21 cellular contexts compared by ENCODE assay signal in the genomic region with DNA sequence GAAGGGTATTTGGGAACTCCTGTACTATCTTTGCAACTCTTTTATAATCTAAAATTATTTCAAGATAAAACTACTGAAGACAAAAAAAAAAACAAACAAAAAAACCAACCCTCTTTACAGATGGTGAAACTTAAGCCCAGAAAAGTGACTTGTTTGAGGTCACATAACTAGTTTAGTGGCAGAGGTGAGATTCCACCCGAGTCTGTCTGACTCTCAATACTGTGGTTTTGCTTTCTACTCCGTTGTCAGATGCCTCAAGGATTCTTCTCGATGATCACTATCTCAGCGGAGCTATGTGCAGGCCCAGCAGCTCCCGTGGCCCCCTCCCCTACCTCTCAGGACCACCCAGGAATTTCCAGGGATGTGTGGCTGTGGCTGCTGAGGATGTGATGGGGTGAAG. TPM values are rescaled to one million over a fixed set of nuclear protein-coding genes. Genes with fewer than 3 reads are reported as not detected.
"Had no signal": no experiment of that assay in that cellular context is flagged by ENCODE, and none has a peak within 500 bp of the region (broad histone marks: within the 10 kb centered on the region; RNA-seq: fewer than 3 reads in every experiment).

No MANE protein-coding gene starts in this region.

- H3K36me3 ChIP-seq: esophagus squamous epithelium, right lobe of liver, spleen, thyroid gland, upper lobe of left lung, vagina had no signal

- H3K9me3 Mint-ChIP-seq: dendritic cell treated with granulocyte-macrophage colony-stimulating factor and Interleukin-4, amounts not matched to agents 40 ng/mL and 50 ng/mL, for 4 days; nephron had no signal

- DNase-seq: esophagus squamous epithelium; foreskin keratinocyte; mesendoderm; psoas muscle; retina; right lobe of liver; spleen; stimulated activated CD4-positive, alpha-beta T cell treated with anti-CD3 and anti-CD28 coated beads, Interleukin-15, amount 100 ng/mL, for 24 hours; stimulated activated CD4-positive, alpha-beta T cell treated with anti-CD3 and anti-CD28 coated beads, Interleukin-1b, Interleukin-23, amount 100 ng/mL, for 48 hours; stimulated activated CD4-positive, alpha-beta T cell treated with anti-CD3 and anti-CD28 coated beads, Interleukin-4, amount 100 ng/mL, for 24 hours; stimulated activated naive B cell treated with anti-CD40 and anti-IgM and Interleukin-4, amounts not matched to agents 10 μg/mL and 1 μg/mL and 100 μg/mL, for 72 hours; stimulated activated naive CD8-positive, alpha-beta T cell treated with anti-CD3 and anti-CD28 coated beads, Interleukin-15, amount 100 ng/mL, for 72 hours; substantia nigra; thyroid gland; upper lobe of left lung had no signal

- H3K27me3 ChIP-seq: right lobe of liver, thyroid gland, upper lobe of left lung, vagina had no signal

- H3K27ac Mint-ChIP-seq: dendritic cell treated with granulocyte-macrophage colony-stimulating factor and Interleukin-4, amounts not matched to agents 40 ng/mL and 50 ng/mL, for 4 days; nephron; stimulated activated naive B cell treated with anti-CD40 and anti-IgM and Interleukin-4, amounts not matched to agents 10 μg/mL and 1 μg/mL and 100 μg/mL, for 72 hours had no signal

- ATAC-seq: foreskin keratinocyte; psoas muscle; right lobe of liver; stimulated activated naive B cell treated with anti-CD40 and anti-IgM and Interleukin-4, amounts not matched to agents 10 μg/mL and 1 μg/mL and 100 μg/mL, for 72 hours; stimulated activated naive CD8-positive, alpha-beta T cell treated with anti-CD3 and anti-CD28 coated beads, Interleukin-15, amount 100 ng/mL, for 72 hours had no signal

- H3K79me2 ChIP-seq: parathyroid adenoma had no signal

- H3K9me3 ChIP-seq: esophagus squamous epithelium, psoas muscle, right lobe of liver, spleen, thyroid gland, upper lobe of left lung, vagina had no signal

- H3K4me3 ChIP-seq: esophagus squamous epithelium, psoas muscle, right lobe of liver, spleen, thyroid gland, upper lobe of left lung, vagina had no signal

- H3K9ac ChIP-seq: parathyroid adenoma had no signal

- H3K27ac ChIP-seq: foreskin keratinocyte, parathyroid adenoma, psoas muscle, right lobe of liver, spleen, thyroid gland, upper lobe of left lung, vagina had no signal

- H3K4me3 Mint-ChIP-seq: dendritic cell treated with granulocyte-macrophage colony-stimulating factor and Interleukin-4, amounts not matched to agents 40 ng/mL and 50 ng/mL, for 4 days; nephron; stimulated activated naive B cell treated with anti-CD40 and anti-IgM and Interleukin-4, amounts not matched to agents 10 μg/mL and 1 μg/mL and 100 μg/mL, for 72 hours; stimulated activated naive CD8-positive, alpha-beta T cell treated with anti-CD3 and anti-CD28 coated beads, Interleukin-15, amount 100 ng/mL, for 72 hours had no signal

- H2AFZ ChIP-seq: parathyroid adenoma had no signal

- H3K4me1 Mint-ChIP-seq: nephron; stimulated activated naive B cell treated with anti-CD40 and anti-IgM and Interleukin-4, amounts not matched to agents 10 μg/mL and 1 μg/mL and 100 μg/mL, for 72 hours; stimulated activated naive CD8-positive, alpha-beta T cell treated with anti-CD3 and anti-CD28 coated beads, Interleukin-15, amount 100 ng/mL, for 72 hours had no signal

- H3K4me1 ChIP-seq: foreskin keratinocyte, parathyroid adenoma, psoas muscle, right lobe of liver, spleen, thyroid gland, upper lobe of left lung, vagina had no signal

RNA-seq across cellular contexts. Expression of gene KCNB1, which starts 36.1 kb away (rescaled TPM):
- total RNA-seq: epithelial cell of proximal tubule, foreskin keratinocyte, kidney epithelial cell had no signal
- polyA plus RNA-seq: foreskin keratinocyte had no signal

RNA-seq across cellular contexts. Expression of gene PTGIS, which starts 49.4 kb away (rescaled TPM):
- total RNA-seq: epithelial cell of proximal tubule, foreskin keratinocyte had no signal
- polyA plus RNA-seq: foreskin keratinocyte had no signal
